ENCODE assay signal across 9 cellular contexts in the genomic region with DNA sequence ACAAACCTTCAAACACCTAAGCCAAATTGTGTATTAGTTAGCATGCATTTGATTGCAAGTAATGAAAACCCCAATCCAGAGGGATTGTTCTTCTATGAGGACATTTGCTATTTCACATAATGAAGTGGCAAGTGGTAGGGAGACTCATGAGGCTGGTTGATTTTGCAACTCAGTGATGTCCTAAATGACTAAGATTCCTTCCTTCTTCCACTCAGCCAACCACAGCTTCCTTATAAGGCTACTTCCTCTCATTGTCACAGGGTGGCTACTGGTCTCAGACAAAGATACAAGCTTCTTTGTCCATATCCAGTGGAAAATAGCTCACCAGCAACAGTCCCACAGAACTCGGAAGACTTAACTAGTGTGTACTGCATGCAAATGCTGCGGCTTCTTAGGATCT. TPM values are rescaled to one million over a fixed set of nuclear protein-coding genes. Genes with fewer than 3 reads are reported as not detected.
DNase-seq lines count a peak whose midpoint lies in the region; ATAC-seq and TF ChIP-seq lines count a peak whose summit lies in the region.
"Had no signal": no experiment of that assay in that cellular context is flagged by ENCODE, and none has a peak within 500 bp of the region (broad histone marks: within the 10 kb centered on the region; RNA-seq: fewer than 3 reads in every experiment).

No MANE protein-coding gene starts in this region.

- no peak overlapping the region for H3K4me3 Mint-ChIP-seq in activated CD8-positive, alpha-beta memory T cell treated with anti-CD3 and anti-CD28 coated beads, Interleukin-2, amount 10 ng/mL, durations not matched to agents 7 days and 5 days
- H3K4me3 Mint-ChIP-seq in stimulated activated naive B cell treated with anti-CD40 and anti-IgM and Interleukin-4, amounts not matched to agents 10 μg/mL and 1 μg/mL and 100 μg/mL, for 72 hours = no peak overlapping the region

- no peak overlapping the region for H3K27ac ChIP-seq in coronary artery

- CTCF ChIA-PET in activated CD8-positive, alpha-beta memory T cell treated with anti-CD3 and anti-CD28 coated beads, Interleukin-2, amount 10 ng/mL, durations not matched to agents 7 days and 5 days (lab: Charles Lee) = no interaction called here
- CTCF ChIA-PET in GM10248 (lab: Yijun Ruan, JAX) = interaction anchor here (1.4 kb wide), 1 partner anchor 11 kb away, joined by 4 read pairs; no protein-coding TSS in a partner anchor

- no peak for DNase-seq in activated CD8-positive, alpha-beta memory T cell treated with anti-CD3 and anti-CD28 coated beads, Interleukin-2, amount 10 ng/mL, durations not matched to agents 7 days and 5 days
- DNase-seq in activated CD8-positive, alpha-beta memory T cell treated with anti-CD3 and anti-CD28 coated beads, Interleukin-2, amount 50 U/mL, for 48 hours = no peak
- DNase-seq in Kasumi-1 (lab: John Stamatoyannopoulos, UW) (peak; percentile 81 to 84), fibroblast of mammary gland (ENCODE audit: low read depth) (peak; percentile 83), GM10248 (ENCODE audit: extremely low spot score) (no peak), coronary artery (ENCODE audit: low spot score) (no peak)
- DNase-seq in stimulated activated naive B cell treated with anti-CD40 and anti-IgM and Interleukin-4, amounts not matched to agents 10 μg/mL and 1 μg/mL and 100 μg/mL, for 72 hours = no peak
- DNase-seq: SHP77 treated with DMSO at 0.1 percent for 48 hours had no signal

- ATAC-seq in activated CD8-positive, alpha-beta memory T cell treated with anti-CD3 and anti-CD28 coated beads, Interleukin-2, amount 10 ng/mL, durations not matched to agents 7 days and 5 days = peak; percentile 39
- ATAC-seq in stimulated activated naive B cell treated with anti-CD40 and anti-IgM and Interleukin-4, amounts not matched to agents 10 μg/mL and 1 μg/mL and 100 μg/mL, for 72 hours (replicated peaks) = peak; percentile 56 to 78
- ATAC-seq in GM21360 (IDR thresholded peaks at IDR 0.05; ENCODE audit: unreplicated experiment) = no peak

- H3K4me1 Mint-ChIP-seq in activated CD8-positive, alpha-beta memory T cell treated with anti-CD3 and anti-CD28 coated beads, Interleukin-2, amount 10 ng/mL, durations not matched to agents 7 days and 5 days = peaks cover 7% of the 10 kb centered on the region
- peaks cover 0 to 1% of the 10 kb centered on the region in 2 donors for H3K4me1 Mint-ChIP-seq in stimulated activated naive B cell treated with anti-CD40 and anti-IgM and Interleukin-4, amounts not matched to agents 10 μg/mL and 1 μg/mL and 100 μg/mL, for 72 hours

- H3K27me3 Mint-ChIP-seq in activated CD8-positive, alpha-beta memory T cell treated with anti-CD3 and anti-CD28 coated beads, Interleukin-2, amount 10 ng/mL, durations not matched to agents 7 days and 5 days = peaks cover 19% of the 10 kb centered on the region
- H3K27me3 Mint-ChIP-seq in stimulated activated naive B cell treated with anti-CD40 and anti-IgM and Interleukin-4, amounts not matched to agents 10 μg/mL and 1 μg/mL and 100 μg/mL, for 72 hours = peaks cover 6 to 14% of the 10 kb centered on the region in 2 donors

- H3K36me3 Mint-ChIP-seq in activated CD8-positive, alpha-beta memory T cell treated with anti-CD3 and anti-CD28 coated beads, Interleukin-2, amount 10 ng/mL, durations not matched to agents 7 days and 5 days = no peaks in the 10 kb centered on the region
- no peaks in the 10 kb centered on the region for H3K36me3 Mint-ChIP-seq in stimulated activated naive B cell treated with anti-CD40 and anti-IgM and Interleukin-4, amounts not matched to agents 10 μg/mL and 1 μg/mL and 100 μg/mL, for 72 hours

- no peak overlapping the region for H3K4me3 ChIP-seq in fibroblast of mammary gland (ENCODE audit: control insufficient read depth, low read depth, low read length)
- H3K4me3 ChIP-seq in coronary artery = no peak overlapping the region

- no peaks in the 10 kb centered on the region for H3K9me3 Mint-ChIP-seq in activated CD8-positive, alpha-beta memory T cell treated with anti-CD3 and anti-CD28 coated beads, Interleukin-2, amount 10 ng/mL, durations not matched to agents 7 days and 5 days (ENCODE audit: low read depth)
- no peaks in the 10 kb centered on the region for H3K9me3 Mint-ChIP-seq in stimulated activated naive B cell treated with anti-CD40 and anti-IgM and Interleukin-4, amounts not matched to agents 10 μg/mL and 1 μg/mL and 100 μg/mL, for 72 hours

- TF ChIP-seq CTCF in fibroblast of mammary gland (conservative IDR thresholded peaks at IDR 0.05; ENCODE audit: control insufficient read depth, insufficient read depth, low read depth, low read length) (no peak), GM10248 (IDR thresholded peaks at IDR 0.05; ENCODE audit: control extremely low read depth, extremely low read depth, low read depth, missing control alignments) (no peak), coronary artery (IDR thresholded peaks at IDR 0.05) (no peak)

- POLR2A ChIA-PET in GM10248 (lab: Yijun Ruan, JAX) = no interaction called here

- H3K27ac Mint-ChIP-seq in activated CD8-positive, alpha-beta memory T cell treated with anti-CD3 and anti-CD28 coated beads, Interleukin-2, amount 10 ng/mL, durations not matched to agents 7 days and 5 days = no peak overlapping the region
- no peak overlapping the region for H3K27ac Mint-ChIP-seq in stimulated activated naive B cell treated with anti-CD40 and anti-IgM and Interleukin-4, amounts not matched to agents 10 μg/mL and 1 μg/mL and 100 μg/mL, for 72 hours

RNA-seq across cellular contexts. Expression of a gene that starts 5.3 kb away (rescaled TPM):
- not detected for total RNA-seq in activated CD8-positive, alpha-beta memory T cell treated with anti-CD3 and anti-CD28 coated beads, Interleukin-2, amount 10 ng/mL, durations not matched to agents 7 days and 5 days

RNA-seq across cellular contexts. Expression of a gene that starts 19.8 kb away (rescaled TPM):
- 1 to 10 TPM; 4.2 to 6.1 TPM for total RNA-seq in activated CD8-positive, alpha-beta memory T cell treated with anti-CD3 and anti-CD28 coated beads, Interleukin-2, amount 10 ng/mL, durations not matched to agents 7 days and 5 days

Comparison
In these comparisons a context has a peak if more than half of its experiments do, and no peak if none do; other contexts are left out.
1. DNase-seq: peak in Kasumi-1 (2 of 2) and fibroblast of mammary gland (single experiment); none in activated CD8-positive, alpha-beta memory T cell treated with anti-CD3 and anti-CD28 coated beads, Interleukin-2, amount 10 ng/mL, durations not matched to agents 7 days and 5 days (single experiment), activated CD8-positive, alpha-beta memory T cell treated with anti-CD3 and anti-CD28 coated beads, Interleukin-2, amount 50 U/mL, for 48 hours (single experiment), stimulated activated naive B cell treated with anti-CD40 and anti-IgM and Interleukin-4, amounts not matched to agents 10 μg/mL and 1 μg/mL and 100 μg/mL, for 72 hours (single experiment), GM10248 (single experiment) and coronary artery (single experiment).